In the genomic region with DNA sequence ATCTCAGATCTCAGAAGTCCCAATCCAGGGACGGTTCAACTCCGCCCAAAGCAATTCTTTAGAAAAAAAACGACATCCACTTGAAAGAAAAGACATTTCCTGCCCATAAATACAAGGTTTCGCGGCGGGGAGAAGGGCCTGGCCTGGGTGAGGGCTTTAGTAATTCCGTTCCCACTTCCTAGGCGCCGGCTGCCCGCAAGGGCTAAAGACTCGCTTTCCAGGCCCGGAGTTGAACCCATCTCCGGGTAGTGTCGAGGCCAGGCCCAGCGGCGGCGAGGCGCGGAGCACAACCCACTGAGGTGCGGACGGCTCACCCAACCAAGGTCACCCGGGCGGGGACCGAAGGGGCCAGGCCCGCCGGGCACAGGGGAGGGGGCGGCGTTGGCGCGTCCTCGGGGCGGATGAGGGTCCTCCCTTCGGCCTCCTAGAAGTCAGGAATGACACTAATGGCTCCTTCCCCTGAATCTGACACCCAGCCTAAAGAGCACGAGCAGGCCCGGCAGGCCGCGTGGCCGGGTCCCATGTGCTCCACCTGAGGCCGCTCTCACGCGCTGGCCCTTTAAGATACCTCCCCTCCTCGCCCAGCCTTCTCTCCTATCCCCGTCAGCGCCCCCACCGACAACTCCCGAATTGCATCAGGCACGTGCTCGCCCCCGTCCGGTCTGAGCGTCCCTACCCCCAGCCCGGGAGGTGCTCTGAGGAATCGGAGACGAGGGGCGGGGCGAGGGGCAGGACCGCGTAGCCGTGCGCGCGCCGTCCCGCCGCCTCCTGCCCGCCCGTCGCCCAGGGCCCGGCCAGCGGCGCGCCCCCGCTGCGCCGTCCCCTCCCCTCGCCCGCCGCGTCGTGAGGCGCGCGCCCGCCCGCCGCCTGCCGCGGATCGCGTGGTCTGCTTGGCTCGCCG, we compare ENCODE assay signal across 8 cellular contexts. TPM values are rescaled to one million over a fixed set of nuclear protein-coding genes. Genes with fewer than 3 reads are reported as not detected.
DNase-seq lines count a peak whose midpoint lies in the region; ATAC-seq and TF ChIP-seq lines count a peak whose summit lies in the region.

No MANE protein-coding gene starts in this region.

- TF ChIP-seq CTCF in C4-2B (conservative IDR thresholded peaks at IDR 0.05): peak; percentile 70
- no peak for TF ChIP-seq CTCF in colonic mucosa (IDR thresholded peaks at IDR 0.05)

- H3K4me3 ChIP-seq in colonic mucosa: peak overlapping the region; percentile 95

- H3K9me3 ChIP-seq in colonic mucosa: no peaks in the 10 kb centered on the region

- peaks cover 3% of the 10 kb centered on the region for H3K4me1 ChIP-seq in colonic mucosa

- intact Hi-C loops in colonic mucosa (cut with DNase I): loop anchor here (5.0 kb wide), 1 partner anchor 67 kb away; no protein-coding TSS in a partner anchor

- ATAC-seq in GM19324 (IDR thresholded peaks at IDR 0.05; ENCODE audit: low FRiP score, unreplicated experiment) (peak; percentile 91), HG03460 (IDR thresholded peaks at IDR 0.05; ENCODE audit: unreplicated experiment) (peak; percentile 83)

- no peaks in the 10 kb centered on the region for H3K27me3 ChIP-seq in colonic mucosa
- H3K27me3 ChIP-seq in layer of hippocampus (ENCODE audit: control insufficient read depth, insufficient read depth, low read length): no peaks in the 10 kb centered on the region

- DNase-seq in NCI-H524 (lab: John Stamatoyannopoulos, UW) (peak; percentile 96 to 97), colonic mucosa (peak; percentile 100)
- DNase-seq in activated CD4-positive, alpha-beta T cell treated with anti-CD3 and anti-CD28 coated beads for 48 hours: peak; percentile 100
- DNase-seq in stimulated activated CD4-positive, alpha-beta T cell treated with anti-CD3 and anti-CD28 coated beads, Interleukin-1b, Interleukin-23, amount 100 ng/mL, for 24 hours (ENCODE audit: low read depth in 4 of 4, low spot score in 1 of 4): peak; percentile 99

- peak overlapping the region; percentile 100 for H3K27ac ChIP-seq in C4-2B
- peak overlapping the region; percentile 94 for H3K27ac ChIP-seq in colonic mucosa
- H3K27ac ChIP-seq in layer of hippocampus (ENCODE audit: low read depth, low read length): peak overlapping the region; percentile 96

- peak overlapping the region; percentile 85 to 95 for H3K9ac ChIP-seq in colonic mucosa (ENCODE audit: low read depth in 2 of 2, low read length in 2 of 2)

- no peaks in the 10 kb centered on the region for H3K36me3 ChIP-seq in colonic mucosa

RNA-seq across cellular contexts. Expression of gene LARP1, which starts 0.5 kb away (rescaled TPM):
- 100 to 1,000 TPM; 116 to 201 TPM for total RNA-seq in colonic mucosa

Comparison
In these comparisons a context has a peak if more than half of its experiments do, and no peak if none do; other contexts are left out.
1. Peak in every context shown above with its lines: DNase-seq, ATAC-seq, H3K4me3 ChIP-seq and H3K27ac ChIP-seq.